In genomic region chr12:76455582-76456345, GRCh38 we compare ENCODE assay signal across 8 cellular contexts.
DNase-seq lines count a peak whose midpoint lies in the region; ATAC-seq, FAIRE-seq and TF ChIP-seq lines count a peak whose summit lies in the region.

No MANE protein-coding gene starts in this region.

- H3K27me3 ChIP-seq in BE2C (no peaks in the 10 kb centered on the region), SU-DHL-6 (ENCODE audit: low read length) (no peaks in the 10 kb centered on the region), endothelial cell of umbilical vein (ENCODE audit: control insufficient read depth in 2 of 2, insufficient read depth in 2 of 2, low read length in 2 of 2) (no peaks in the 10 kb centered on the region)

- no peak overlapping the region for H2AFZ ChIP-seq in SU-DHL-6 (ENCODE audit: low read depth, low read length, severe bottlenecking)
- no peak overlapping the region for H2AFZ ChIP-seq in endothelial cell of umbilical vein (ENCODE audit: low read depth, low read length)

- no peak overlapping the region for H3K9ac ChIP-seq in SU-DHL-6 (ENCODE audit: low read length)
- H3K9ac ChIP-seq in endothelial cell of umbilical vein (replicated peaks; ENCODE audit: extremely low read depth, insufficient read depth, low read length): peak overlapping the region; percentile 39

- intact Hi-C loops in endothelial cell of umbilical vein (cut with micrococcal nuclease): loop anchor here (1.0 to 10.0 kb wide), 11 partner anchors 107 to 1123 kb away; partner anchors contain the start of genes BBS10, CAPS2, GLIPR1L1 and GLIPR1L2

- dilution Hi-C loops in endothelial cell of umbilical vein (cut with MboI; ENCODE audit: extremely low pct_ligation_motif_present, low sequenced_read_pairs): no loop called here

- no peak overlapping the region for H3K4me3 Mint-ChIP-seq in naive B cell

- FAIRE-seq in endothelial cell of umbilical vein (lab: Jason Lieb, UNC): peak; percentile 67

- no peaks in the 10 kb centered on the region for H3K9me2 ChIP-seq in SU-DHL-6 (replicated peaks; ENCODE audit: insufficient read depth, low read length)

- H3K9me3 ChIP-seq in BE2C: no peaks in the 10 kb centered on the region
- no peaks in the 10 kb centered on the region for H3K9me3 ChIP-seq in SU-DHL-6 (ENCODE audit: insufficient read depth, low read length)
- no peaks in the 10 kb centered on the region for H3K9me3 ChIP-seq in endothelial cell of umbilical vein (replicated peaks; ENCODE audit: control insufficient read depth, insufficient read depth, low read length)

- no peaks in the 10 kb centered on the region for H3K9me3 Mint-ChIP-seq in naive B cell

- H3K27ac ChIP-seq in SU-DHL-6 (ENCODE audit: low read depth, low read length): peak overlapping the region; percentile 60; the same call in 1 of the 2 replicates
- peak overlapping the region; percentile 48 for H3K27ac ChIP-seq in endothelial cell of umbilical vein (ENCODE audit: insufficient read depth, low read depth, low read length)

- H3K9me1 ChIP-seq in endothelial cell of umbilical vein (replicated peaks; ENCODE audit: control insufficient read depth, extremely low read depth, insufficient read depth, low read length): no peaks in the 10 kb centered on the region

- CTCF ChIA-PET in endothelial cell of umbilical vein (lab: Charles Lee): interaction anchor here (0.6 to 3.1 kb wide), 50 partner anchors 9 to 1126 kb away, joined by 3 to 39 read pairs (median 4); partner anchors contain the start of genes BBS10, CAPS2, GLIPR1L1 and NAP1L1

- no peaks in the 10 kb centered on the region for H4K20me1 ChIP-seq in SU-DHL-6 (ENCODE audit: low read depth, low read length)
- no peaks in the 10 kb centered on the region for H4K20me1 ChIP-seq in endothelial cell of umbilical vein (replicated peaks; ENCODE audit: control insufficient read depth, extremely low read depth, insufficient read depth, low read length)

- H3K79me2 ChIP-seq in SU-DHL-6 (ENCODE audit: insufficient read depth, low read length) (no peaks in the 10 kb centered on the region; the same call in 1 of the 2 replicates), endothelial cell of umbilical vein (ENCODE audit: control insufficient read depth, insufficient read depth, low read length) (no peaks in the 10 kb centered on the region)

- no peak overlapping the region for H3K4me3 ChIP-seq in BE2C (ENCODE audit: low read depth, low read length)
- H3K4me3 ChIP-seq in NB4 (ENCODE audit: low read depth, low read length): no peak overlapping the region
- H3K4me3 ChIP-seq in SU-DHL-6 (ENCODE audit: insufficient read depth, low read length, poor library complexity, severe bottlenecking): no peak overlapping the region
- H3K4me3 ChIP-seq in endothelial cell of umbilical vein (replicated peaks in 1 of 3; ENCODE audit: insufficient read depth in 1 of 3, low read depth in 1 of 3, low read length in 3 of 3): no peak overlapping the region

- H3K4me1 ChIP-seq in BE2C (no peaks in the 10 kb centered on the region), endothelial cell of umbilical vein (ENCODE audit: control insufficient read depth, extremely low read depth, insufficient read depth, low read length) (peaks cover 9% of the 10 kb centered on the region)

- ATAC-seq in GM18505 (IDR thresholded peaks at IDR 0.05; ENCODE audit: unreplicated experiment): peak; percentile 96
- peak; percentile 85 for ATAC-seq in HG02840 (IDR thresholded peaks at IDR 0.05; ENCODE audit: low FRiP score, unreplicated experiment)
- peak; percentile 52 to 67 for ATAC-seq in naive B cell (ENCODE audit: low read depth in 2 of 2)

- TF ChIP-seq CTCF in BE2C (IDR thresholded peaks at IDR 0.05; ENCODE audit: low read depth, low read length) (peak; percentile 75), NB4 (IDR thresholded peaks at IDR 0.05; ENCODE audit: low read depth, low read length) (peak; percentile 39), SU-DHL-6 (IDR thresholded peaks at IDR 0.05; ENCODE audit: insufficient read depth, low read length, poor library complexity, severe bottlenecking) (peak; percentile 47), endothelial cell of umbilical vein (IDR thresholded peaks at IDR 0.05; ENCODE audit: extremely low read depth in 1 of 2, insufficient read depth in 1 of 2, low read depth in 1 of 2, low read length in 2 of 2) (peak; percentile 48 to 54)

- H3K4me2 ChIP-seq in SU-DHL-6 (ENCODE audit: low read depth, low read length, poor library complexity, severe bottlenecking): peak overlapping the region; percentile 9
- peak overlapping the region; percentile 39 for H3K4me2 ChIP-seq in endothelial cell of umbilical vein (ENCODE audit: insufficient read depth, low read length)

- POLR2A ChIA-PET in endothelial cell of umbilical vein (lab: Charles Lee): interaction anchor here (1.1 kb wide), 1 partner anchor 424 kb away, joined by 3 read pairs; the partner anchor contains the start of gene PHLDA1

- H3K27ac Mint-ChIP-seq in naive B cell: peak overlapping the region in 1 of 6 donors; percentile 77

- no peaks in the 10 kb centered on the region for H3K27me3 Mint-ChIP-seq in naive B cell

- H3K4me1 Mint-ChIP-seq in naive B cell: peaks cover 12 to 19% (median 16%) of the 10 kb centered on the region in 3 donors

- TF ChIP-seq POLR2A in GM18505 (IDR thresholded peaks at IDR 0.05; ENCODE audit: borderline replicate concordance, extremely low read depth, insufficient read depth, insufficient read length) (no peak), NB4 (IDR thresholded peaks at IDR 0.05; ENCODE audit: extremely low read depth, insufficient read length) (no peak), endothelial cell of umbilical vein (IDR thresholded peaks at IDR 0.05; ENCODE audit: low read depth, low read length) (no peak)

- peak; percentile 30 for DNase-seq in BE2C
- peak; percentile 67 for DNase-seq in NB4 (ENCODE audit: low read depth)
- peak; percentile 82 for DNase-seq in endothelial cell of umbilical vein (ENCODE audit: low read depth, low spot score)
- peak; percentile 14 for DNase-seq in naive B cell
- DNase-seq in ureter (ENCODE audit: low spot score): no peak

- H3K36me3 ChIP-seq in BE2C (no peaks in the 10 kb centered on the region; the same call in 1 of the 2 replicates), SU-DHL-6 (ENCODE audit: low read length) (no peaks in the 10 kb centered on the region; the same call in 1 of the 2 replicates), endothelial cell of umbilical vein (ENCODE audit: control insufficient read depth in 2 of 2, extremely low read depth in 1 of 2, insufficient read depth in 2 of 2, low read length in 2 of 2) (no peaks in the 10 kb centered on the region)

- peaks cover 14% of the 10 kb centered on the region; the same call in 1 of the 2 replicates for H3F3A ChIP-seq in SU-DHL-6 (ENCODE audit: insufficient read depth)

- peaks cover 0 to 8% of the 10 kb centered on the region in 2 donors for H3K36me3 Mint-ChIP-seq in naive B cell

- BruUV-seq in endothelial cell of umbilical vein (replicated peaks; lab: Mats Ljungman, UMichigan): no TSS peak

TF ChIP-seq in endothelial cell of umbilical vein, 7 proteins besides CTCF, POLR2A, EP300 and RAD21:
- TF ChIP-seq JUN (IDR thresholded peaks at IDR 0.05; ENCODE audit: borderline replicate concordance, insufficient read depth, insufficient read length, low read depth) (peak; percentile 66), POLR2AphosphoS5 (IDR thresholded peaks at IDR 0.05; ENCODE audit: insufficient read depth, low read depth, low read length) (no peak), FOS (IDR thresholded peaks at IDR 0.05; ENCODE audit: borderline replicate concordance, insufficient read depth, low read length) (peak; percentile 68)
